In genomic region chr4:157421365-157421764, GRCh38 we compare ENCODE assay signal across 31 cellular contexts.
"Had no signal": no experiment of that assay in that cellular context is flagged by ENCODE, and none has a peak within 500 bp of the region (broad histone marks: within the 10 kb centered on the region; RNA-seq: fewer than 3 reads in every experiment).

No MANE protein-coding gene starts in this region.

- H3K27me3 ChIP-seq: gastrocnemius medialis, left lung, neutrophil, vagina had no signal

- H3K36me3 ChIP-seq: gastrocnemius medialis, left lung, lower lobe of right lung, neutrophil, vagina had no signal

- H3K9me3 ChIP-seq: gastrocnemius medialis, neutrophil, vagina had no signal

- H3K4me2 ChIP-seq: smooth muscle cell had no signal

- H3K4me3 Mint-ChIP-seq: activated naive CD8-positive, alpha-beta T cell; activated T-cell treated with anti-CD3 and anti-CD28 coated beads, Interleukin-2, amount 50 U/mL, for 72 hours; natural killer cell; stimulated activated memory B cell treated with anti-CD40 and anti-IgM and Interleukin-4, amounts not matched to agents 10 μg/mL and 1 μg/mL and 100 μg/mL, for 72 hours; stimulated activated naive CD8-positive, alpha-beta T cell treated with anti-CD3 and anti-CD28 coated beads, Interleukin-15, amount 100 ng/mL, for 72 hours; type B pancreatic cell had no signal

- DNase-seq: activated CD4-positive, alpha-beta T cell treated with anti-CD3 and anti-CD28 coated beads for 4 hours; activated CD4-positive, alpha-beta T cell treated with anti-CD3 and anti-CD28 coated beads, Interleukin-2, amount 50 U/mL, for 4 hours; activated CD4-positive, CD25-positive, alpha-beta regulatory T cell; activated naive CD4-positive, alpha-beta T cell; activated T-cell treated with anti-CD3 and anti-CD28 coated beads for 4 hours; activated T-cell treated with anti-CD3 and anti-CD28 coated beads, Interleukin-2, amount 50 U/mL, for 72 hours; anterior cingulate cortex; dermis blood vessel endothelial cell; effector CD4-positive, alpha-beta T cell; gastrocnemius medialis; glutamatergic neuron; hippocampal formation; left lung; lower lobe of right lung; mesendoderm; natural killer cell; retina; stimulated activated CD4-positive, alpha-beta T cell treated with anti-CD3 and anti-CD28 coated beads, Interleukin-1b, Interleukin-23, amount 100 ng/mL, for 48 hours; stimulated activated CD4-positive, alpha-beta T cell treated with anti-CD3 and anti-CD28 coated beads, Interleukin-4, amount 100 ng/mL, for 4 hours; stimulated activated CD8-positive, alpha-beta memory T cell treated with anti-CD3 and anti-CD28 coated beads, Interleukin-4, amount 100 ng/mL, for 48 hours; stimulated activated naive CD8-positive, alpha-beta T cell treated with anti-CD3 and anti-CD28 coated beads, Interleukin-15, amount 100 ng/mL, for 72 hours; substantia nigra; T-helper 2 cell had no signal

- H3K27ac ChIP-seq: epithelial cell of prostate, gastrocnemius medialis, left lung, lower lobe of right lung, neutrophil, vagina had no signal

- H3K4me1 ChIP-seq: gastrocnemius medialis, left lung, lower lobe of right lung, vagina had no signal

- H3K27ac Mint-ChIP-seq: activated naive CD8-positive, alpha-beta T cell; activated T-cell treated with anti-CD3 and anti-CD28 coated beads, Interleukin-2, amount 50 U/mL, for 72 hours; natural killer cell; progenitor cell of endocrine pancreas; stimulated activated memory B cell treated with anti-CD40 and anti-IgM and Interleukin-4, amounts not matched to agents 10 μg/mL and 1 μg/mL and 100 μg/mL, for 72 hours; stimulated activated naive CD8-positive, alpha-beta T cell treated with anti-CD3 and anti-CD28 coated beads, Interleukin-15, amount 100 ng/mL, for 72 hours; type B pancreatic cell had no signal

- H3K27me3 Mint-ChIP-seq: activated naive CD8-positive, alpha-beta T cell; progenitor cell of endocrine pancreas; stimulated activated memory B cell treated with anti-CD40 and anti-IgM and Interleukin-4, amounts not matched to agents 10 μg/mL and 1 μg/mL and 100 μg/mL, for 72 hours; stimulated activated naive CD8-positive, alpha-beta T cell treated with anti-CD3 and anti-CD28 coated beads, Interleukin-15, amount 100 ng/mL, for 72 hours; type B pancreatic cell had no signal

- H3K4me3 ChIP-seq: gastrocnemius medialis, left lung, lower lobe of right lung, smooth muscle cell, vagina had no signal

- H3K4me1 Mint-ChIP-seq: natural killer cell; stimulated activated memory B cell treated with anti-CD40 and anti-IgM and Interleukin-4, amounts not matched to agents 10 μg/mL and 1 μg/mL and 100 μg/mL, for 72 hours; stimulated activated naive CD8-positive, alpha-beta T cell treated with anti-CD3 and anti-CD28 coated beads, Interleukin-15, amount 100 ng/mL, for 72 hours had no signal

- H3K36me3 Mint-ChIP-seq: activated naive CD8-positive, alpha-beta T cell; natural killer cell; stimulated activated memory B cell treated with anti-CD40 and anti-IgM and Interleukin-4, amounts not matched to agents 10 μg/mL and 1 μg/mL and 100 μg/mL, for 72 hours; type B pancreatic cell had no signal
